Comparison of ENCODE assay signal across 27 cellular contexts in genomic region chr10:3146289-3146688, GRCh38. TPM values are rescaled to one million over a fixed set of nuclear protein-coding genes. Genes with fewer than 3 reads are reported as not detected.
A peak's percentile ranks its signal among the peaks of the same experiment; 100 is the strongest.
DNase-seq lines count a peak whose midpoint lies in the region; ATAC-seq, FAIRE-seq and TF ChIP-seq lines count a peak whose summit lies in the region.
"Had no signal": no experiment of that assay in that cellular context is flagged by ENCODE, and none has a peak within 500 bp of the region (broad histone marks: within the 10 kb centered on the region; RNA-seq: fewer than 3 reads in every experiment).

No MANE protein-coding gene starts in this region.

- H3K9me3 ChIP-seq in kidney (ENCODE audit: control insufficient read depth in 1 of 2, low read length in 2 of 2) = no peaks in the 10 kb centered on the region
- H3K9me3 ChIP-seq: BE2C, BLaER1 had no signal

- no peak overlapping the region for H3K4me3 Mint-ChIP-seq in stimulated activated effector memory CD8-positive, alpha-beta T cell treated with anti-CD3 and anti-CD28 coated beads, Interleukin-12 subunit alpha, Interleukin-12 subunit beta, amount 100 ng/mL, for 72 hours
- no peak overlapping the region for H3K4me3 Mint-ChIP-seq in naive thymus-derived CD8-positive, alpha-beta T cell
- H3K4me3 Mint-ChIP-seq: CD14-positive monocyte; CD4-positive, alpha-beta memory T cell; CD4-positive, CD25-positive, alpha-beta regulatory T cell; CD8-positive, alpha-beta memory T cell had no signal

- no peaks in the 10 kb centered on the region for H3K27me3 Mint-ChIP-seq in naive thymus-derived CD8-positive, alpha-beta T cell
- H3K27me3 Mint-ChIP-seq: CD4-positive, alpha-beta memory T cell; CD4-positive, CD25-positive, alpha-beta regulatory T cell; CD8-positive, alpha-beta memory T cell had no signal

- no peaks in the 10 kb centered on the region for H3K4me1 ChIP-seq in kidney (ENCODE audit: control insufficient read depth in 1 of 2, insufficient read depth in 1 of 2, low read depth in 1 of 2, low read length in 2 of 2)
- H3K4me1 ChIP-seq: BE2C, BLaER1 had no signal

- FAIRE-seq in kidney (lab: Jason Lieb, UNC) (no peak), frontal cortex (lab: Jason Lieb, UNC) (no peak)
- FAIRE-seq: A204.1, GM12878, GM12892, GM18507 had no signal

- peaks cover 100% of the 10 kb centered on the region for H3K36me3 Mint-ChIP-seq in stimulated activated effector memory CD8-positive, alpha-beta T cell treated with anti-CD3 and anti-CD28 coated beads, Interleukin-12 subunit alpha, Interleukin-12 subunit beta, amount 100 ng/mL, for 72 hours
- H3K36me3 Mint-ChIP-seq in naive thymus-derived CD8-positive, alpha-beta T cell = peaks cover 0 to 96% (median 30%) of the 10 kb centered on the region in 3 donors

- H3K27ac Mint-ChIP-seq in stimulated activated effector memory CD8-positive, alpha-beta T cell treated with anti-CD3 and anti-CD28 coated beads, Interleukin-12 subunit alpha, Interleukin-12 subunit beta, amount 100 ng/mL, for 72 hours = peak overlapping the region; percentile 26
- H3K27ac Mint-ChIP-seq in naive thymus-derived CD8-positive, alpha-beta T cell = peak overlapping the region in 1 of 10 donors; percentile 13
- H3K27ac Mint-ChIP-seq: CD14-positive monocyte; CD4-positive, alpha-beta memory T cell; CD4-positive, CD25-positive, alpha-beta regulatory T cell; CD8-positive, alpha-beta memory T cell had no signal

- no peak overlapping the region for H3K4me3 ChIP-seq in kidney (ENCODE audit: low read length in 2 of 2)
- H3K4me3 ChIP-seq: BLaER1, GM12878 had no signal

- no peak for ATAC-seq in stimulated activated effector memory CD8-positive, alpha-beta T cell treated with anti-CD3 and anti-CD28 coated beads, Interleukin-12 subunit alpha, Interleukin-12 subunit beta, amount 100 ng/mL, for 72 hours
- ATAC-seq in naive thymus-derived CD8-positive, alpha-beta T cell = no peak
- ATAC-seq: GM12878 had no signal

- H3K36me3 ChIP-seq in kidney (ENCODE audit: control insufficient read depth in 1 of 2, insufficient read depth in 2 of 2, low read length in 2 of 2) = peaks cover 52 to 68% of the 10 kb centered on the region in 2 donors

- TF ChIP-seq CTCF in kidney (IDR thresholded peaks at IDR 0.05; ENCODE audit: borderline replicate concordance, extremely low read depth, insufficient read depth) = no peak

- DNase-seq in kidney (peak; percentile 58), posterior vena cava (ENCODE audit: low spot score) (peak; percentile 54), cerebellar cortex (ENCODE audit: low spot score) (no peak), frontal cortex (ENCODE audit: low spot score in 2 of 2) (no peak)
- DNase-seq in stimulated activated effector memory CD8-positive, alpha-beta T cell treated with anti-CD3 and anti-CD28 coated beads, Interleukin-12 subunit alpha, Interleukin-12 subunit beta, amount 100 ng/mL, for 72 hours (ENCODE audit: low spot score in 2 of 2) = no peak
- DNase-seq in naive thymus-derived CD8-positive, alpha-beta T cell = no peak
- DNase-seq: 8988T; ACHN; BE2C; C1 segment of cervical spinal cord; CD4-positive, alpha-beta memory T cell; CD4-positive, CD25-positive, alpha-beta regulatory T cell; CD8-positive, alpha-beta memory T cell; COR-L47; DMS 273 treated with DMSO at 0.1 percent for 48 hours; DMS153; DMS53; DMS79; DND-41; EL; GDM1 had no signal

- POLR2A ChIA-PET in naive thymus-derived CD8-positive, alpha-beta T cell (lab: Charles Lee) = no interaction called here

- intact Hi-C loops in kidney (cut with DNase I) = no loop called here
- intact Hi-C loops in posterior vena cava (cut with DNase I) = no loop called here

- no peaks in the 10 kb centered on the region for H3K4me1 Mint-ChIP-seq in stimulated activated effector memory CD8-positive, alpha-beta T cell treated with anti-CD3 and anti-CD28 coated beads, Interleukin-12 subunit alpha, Interleukin-12 subunit beta, amount 100 ng/mL, for 72 hours
- H3K4me1 Mint-ChIP-seq in naive thymus-derived CD8-positive, alpha-beta T cell = peaks cover 0 to 6% (median under 1%) of the 10 kb centered on the region in 4 donors
- H3K4me1 Mint-ChIP-seq: CD14-positive monocyte; CD4-positive, alpha-beta memory T cell; CD8-positive, alpha-beta memory T cell had no signal

- H3K27ac ChIP-seq in kidney (ENCODE audit: low read depth in 2 of 2, low read length in 2 of 2) = no peak overlapping the region
- H3K27ac ChIP-seq: BLaER1 had no signal

- no peak overlapping the region for H3K9ac ChIP-seq in kidney (ENCODE audit: low read length in 2 of 2)
- H3K9ac ChIP-seq: BLaER1 had no signal

- no peaks in the 10 kb centered on the region for H3K9me3 Mint-ChIP-seq in stimulated activated effector memory CD8-positive, alpha-beta T cell treated with anti-CD3 and anti-CD28 coated beads, Interleukin-12 subunit alpha, Interleukin-12 subunit beta, amount 100 ng/mL, for 72 hours
- no peaks in the 10 kb centered on the region for H3K9me3 Mint-ChIP-seq in naive thymus-derived CD8-positive, alpha-beta T cell
- H3K9me3 Mint-ChIP-seq: CD14-positive monocyte; CD4-positive, alpha-beta memory T cell; CD8-positive, alpha-beta memory T cell had no signal

RNA-seq across cellular contexts. Expression of gene PITRM1, which starts 26.3 kb away (rescaled TPM):
- total RNA-seq in kidney (60.7 TPM), posterior vena cava (100 to 1,000 TPM in 1 of 2 donors, 10 to 100 TPM in 1; 65.9 to 112 TPM), frontal cortex (55.0 TPM)
- polyA plus RNA-seq in kidney (ENCODE audit: insufficient read depth, low read depth, low replicate concordance) = 28.8 TPM
- 100 to 1,000 TPM; 105 to 114 TPM for total RNA-seq in naive thymus-derived CD8-positive, alpha-beta T cell
- polyA plus RNA-seq in naive thymus-derived CD8-positive, alpha-beta T cell = 10 to 100 TPM; 29.0 to 58.2 (median 37.5) TPM

Comparison
In these comparisons a context has a peak if more than half of its experiments do, and no peak if none do; other contexts are left out.
1. DNase-seq: peak in kidney (single experiment) and posterior vena cava (single experiment); none in stimulated activated effector memory CD8-positive, alpha-beta T cell treated with anti-CD3 and anti-CD28 coated beads, Interleukin-12 subunit alpha, Interleukin-12 subunit beta, amount 100 ng/mL, for 72 hours (0 of 2), naive thymus-derived CD8-positive, alpha-beta T cell (0 of 10), cerebellar cortex (single experiment) and frontal cortex (0 of 2).